Comparison of ENCODE assay signal across 9 cellular contexts in genomic region chr15:42378011-42378410, GRCh38. TPM values are rescaled to one million over a fixed set of nuclear protein-coding genes. Genes with fewer than 3 reads are reported as not detected.
"Had no signal": no experiment of that assay in that cellular context is flagged by ENCODE, and none has a peak within 500 bp of the region (broad histone marks: within the 10 kb centered on the region; RNA-seq: fewer than 3 reads in every experiment).

No MANE protein-coding gene starts in this region.

- H3K4me1 Mint-ChIP-seq: H9 had no signal

- H3K4me3 Mint-ChIP-seq: H9 had no signal

- H3K4me2 ChIP-seq: KMS-11 had no signal

- FAIRE-seq: H54, HTR-8/SVneo had no signal

- H3K27ac Mint-ChIP-seq: H9 had no signal

- DNase-seq: GOT3, H9, HCEC 1CT, IMR-90, KBM-7 had no signal

- H3K9ac ChIP-seq: KMS-11 had no signal

- H3K27ac ChIP-seq: KMS-11 had no signal

RNA-seq across cellular contexts. Expression of gene CAPN3, which starts 18.7 kb away (rescaled TPM):
- total RNA-seq: HT-29 had no signal
